In the genomic region with DNA sequence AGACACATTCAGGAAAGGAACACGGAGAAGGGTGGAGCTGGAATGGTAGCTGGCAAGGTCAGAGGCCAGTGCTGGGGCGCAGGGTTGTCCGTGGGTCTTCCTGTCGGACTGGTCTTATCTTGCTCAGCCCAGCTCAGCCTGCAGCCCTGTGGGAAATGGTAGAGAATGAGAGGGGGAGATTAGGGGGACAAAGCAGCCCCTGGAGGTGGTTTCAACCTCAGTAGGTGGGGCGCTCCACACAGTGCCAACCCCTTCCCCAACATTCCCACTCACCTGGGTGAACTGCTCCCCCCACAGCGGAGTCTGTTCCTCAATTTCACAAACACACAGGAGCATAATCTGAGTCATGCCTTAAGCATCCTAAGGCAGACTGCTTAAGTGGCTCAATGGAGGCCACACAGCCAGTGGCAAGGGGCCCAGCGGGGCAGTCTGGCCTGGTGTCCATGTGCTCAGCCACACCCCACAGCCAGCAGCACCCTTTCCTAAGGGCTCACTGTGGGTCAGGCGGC, we compare ENCODE assay signal across 1 cellular context.
TF ChIP-seq lines count a peak whose summit lies in the region.

No MANE protein-coding gene starts in this region.

TF ChIP-seq in K562, 482 proteins besides CTCF, POLR2A, EP300 and RAD21 (continued from another document):
- TF ChIP-seq BCLAF1 (IDR thresholded peaks at IDR 0.05; ENCODE audit: borderline replicate concordance in 1 of 2, control insufficient read depth in 1 of 2, low read depth in 2 of 2, low read length in 1 of 2) (no peak), LARP7 (IDR thresholded peaks at IDR 0.05) (no peak), ZNF79 (CRISPR knock-in tag; IDR thresholded peaks at IDR 0.05; ENCODE audit: low read depth) (no peak), BCL6 (CRISPR knock-in tag; IDR thresholded peaks at IDR 0.05) (no peak), NR2C1 (IDR thresholded peaks at IDR 0.05) (no peak), NR2C1 (tag; IDR thresholded peaks at IDR 0.05) (peak; percentile 62), STAT5A (IDR thresholded peaks at IDR 0.05; ENCODE audit: borderline replicate concordance, low read length) (no peak; the same call in 1 of the 2 replicates), ZNF707 (CRISPR knock-in tag; conservative IDR thresholded peaks at IDR 0.05) (no peak), ETS2 (tag; IDR thresholded peaks at IDR 0.05; ENCODE audit: borderline replicate concordance, poor library complexity, severe bottlenecking) (no peak), LCOR (CRISPR knock-in tag; IDR thresholded peaks at IDR 0.05) (peak; percentile 20; the same call in 1 of the 2 replicates), GTF2F1 (IDR thresholded peaks at IDR 0.05; ENCODE audit: low read depth, low read length) (no peak), POLR3G (IDR thresholded peaks at IDR 0.05; ENCODE audit: extremely low read depth, insufficient read length, insufficient replicate concordance) (no peak)
- TF ChIP-seq, protein P1, sequence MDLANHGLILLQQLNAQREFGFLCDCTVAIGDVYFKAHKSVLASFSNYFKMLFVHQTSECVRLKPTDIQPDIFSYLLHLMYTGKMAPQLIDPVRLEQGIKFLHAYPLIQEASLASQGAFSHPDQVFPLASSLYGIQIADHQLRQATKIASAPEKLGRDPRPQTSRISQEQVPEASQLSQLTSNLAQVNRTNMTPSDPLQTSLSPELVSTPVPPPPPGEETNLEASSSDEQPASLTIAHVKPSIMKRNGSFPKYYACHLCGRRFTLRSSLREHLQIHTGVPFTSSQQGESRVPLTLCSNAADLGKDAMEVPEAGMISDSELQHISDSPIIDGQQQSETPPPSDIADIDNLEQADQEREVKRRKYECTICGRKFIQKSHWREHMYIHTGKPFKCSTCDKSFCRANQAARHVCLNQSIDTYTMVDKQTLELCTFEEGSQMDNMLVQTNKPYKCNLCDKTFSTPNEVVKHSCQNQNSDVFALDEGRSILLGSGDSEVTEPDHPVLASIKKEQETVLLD (IDR thresholded peaks at IDR 0.05): 0 out of 2 replicates have a peak, but pooled peaks have one; percentile 42
- TF ChIP-seq, protein P2, sequence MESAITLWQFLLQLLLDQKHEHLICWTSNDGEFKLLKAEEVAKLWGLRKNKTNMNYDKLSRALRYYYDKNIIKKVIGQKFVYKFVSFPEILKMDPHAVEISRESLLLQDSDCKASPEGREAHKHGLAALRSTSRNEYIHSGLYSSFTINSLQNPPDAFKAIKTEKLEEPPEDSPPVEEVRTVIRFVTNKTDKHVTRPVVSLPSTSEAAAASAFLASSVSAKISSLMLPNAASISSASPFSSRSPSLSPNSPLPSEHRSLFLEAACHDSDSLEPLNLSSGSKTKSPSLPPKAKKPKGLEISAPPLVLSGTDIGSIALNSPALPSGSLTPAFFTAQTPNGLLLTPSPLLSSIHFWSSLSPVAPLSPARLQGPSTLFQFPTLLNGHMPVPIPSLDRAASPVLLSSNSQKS (CRISPR knock-in tag; IDR thresholded peaks at IDR 0.05): no peak
TF ChIP-seq in K562: peak in this region for 44.
